In the genomic region with DNA sequence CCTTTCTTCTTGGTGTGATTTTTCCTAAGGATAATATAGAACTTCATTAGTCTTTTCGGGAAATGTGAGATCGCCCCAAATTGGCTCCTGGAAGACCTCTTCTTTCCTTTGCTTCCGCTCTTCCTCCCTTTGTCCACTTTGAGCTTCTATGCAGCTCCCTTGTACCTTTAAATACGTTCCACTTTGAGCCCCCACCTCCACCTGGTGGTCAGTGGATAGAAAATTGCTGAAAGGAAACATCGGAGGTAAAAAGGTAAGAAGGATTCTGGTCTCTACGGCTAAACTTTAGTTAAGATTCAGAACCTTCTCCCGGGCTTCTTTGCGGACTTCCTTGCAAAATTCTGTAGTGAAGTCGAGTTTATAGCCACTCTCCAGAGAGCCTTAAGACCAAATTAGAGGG, we compare ENCODE assay signal across 23 cellular contexts. TPM values are rescaled to one million over a fixed set of nuclear protein-coding genes. Genes with fewer than 3 reads are reported as not detected.
DNase-seq lines count a peak whose midpoint lies in the region; ATAC-seq and TF ChIP-seq lines count a peak whose summit lies in the region.
"Had no signal": no experiment of that assay in that cellular context is flagged by ENCODE, and none has a peak within 500 bp of the region (broad histone marks: within the 10 kb centered on the region; RNA-seq: fewer than 3 reads in every experiment).

No MANE protein-coding gene starts in this region.

- no peak for ATAC-seq in HG03342 (IDR thresholded peaks at IDR 0.05; ENCODE audit: unreplicated experiment)
- ATAC-seq: mucosa of descending colon, right cardiac atrium had no signal

- H3K27me3 Mint-ChIP-seq in neural progenitor cell (ENCODE audit: insufficient read depth, low read depth): peaks cover 4% of the 10 kb centered on the region
- H3K27me3 Mint-ChIP-seq: activated naive CD4-positive, alpha-beta T cell treated with anti-CD3 and anti-CD28 coated beads, Interleukin-2, amount 50 U/mL, for 24 hours had no signal

- no peaks in the 10 kb centered on the region for H4K20me1 ChIP-seq in neural progenitor cell (ENCODE audit: low read depth)

- H3K9me3 Mint-ChIP-seq in neural progenitor cell: peaks cover 7% of the 10 kb centered on the region
- H3K9me3 Mint-ChIP-seq: activated CD4-positive, alpha-beta memory T cell treated with anti-CD3 and anti-CD28 coated beads for 36 hours; activated naive CD4-positive, alpha-beta T cell treated with anti-CD3 and anti-CD28 coated beads, Interleukin-2, amount 50 U/mL, for 24 hours; CD4-positive, alpha-beta memory T cell had no signal

- H3K27ac Mint-ChIP-seq in neural progenitor cell: no peak overlapping the region
- H3K27ac Mint-ChIP-seq: activated CD4-positive, alpha-beta memory T cell treated with anti-CD3 and anti-CD28 coated beads for 36 hours; activated naive CD4-positive, alpha-beta T cell treated with anti-CD3 and anti-CD28 coated beads, Interleukin-2, amount 50 U/mL, for 24 hours; CD4-positive, alpha-beta memory T cell had no signal

- peaks cover 13% of the 10 kb centered on the region for H3F3A ChIP-seq in neural progenitor cell (ENCODE audit: low read depth)

- peaks cover 2% of the 10 kb centered on the region for H3K4me1 Mint-ChIP-seq in neural progenitor cell

- H3K79me2 ChIP-seq in neural progenitor cell (ENCODE audit: low read depth): no peaks in the 10 kb centered on the region

- in situ Hi-C loops in brain microvascular endothelial cell (cut with HindIII; ENCODE audit: low pct_ligation_motif_present, low sequenced_read_pairs): no loop called here

- no peaks in the 10 kb centered on the region for H3K4me1 ChIP-seq in neural progenitor cell
- H3K4me1 ChIP-seq: A549, colonic mucosa, tibial nerve had no signal

- H3K36me3 ChIP-seq in brain microvascular endothelial cell (replicated peaks) (no peaks in the 10 kb centered on the region), neural progenitor cell (no peaks in the 10 kb centered on the region)
- H3K36me3 ChIP-seq: colonic mucosa, neutrophil, tibial nerve had no signal

- DNase-seq in NCI-H526 (lab: John Stamatoyannopoulos, UW) (peak; percentile 31 to 35), NCI-H526 treated with DMSO at 0.1 percent for 48 hours (lab: John Stamatoyannopoulos, UW) (no peak), HT-29 (ENCODE audit: low spot score) (peak; percentile 40), brain microvascular endothelial cell (no peak), neural progenitor cell (ENCODE audit: low spot score) (no peak), retina (no peak)
- DNase-seq in stimulated activated CD4-positive, alpha-beta T cell treated with anti-CD3 and anti-CD28 coated beads, Interleukin-15, amount 100 ng/mL, for 24 hours: no peak
- DNase-seq: activated CD4-positive, alpha-beta memory T cell treated with anti-CD3 and anti-CD28 coated beads for 36 hours; activated T-cell treated with anti-CD3 and anti-CD28 coated beads, Interleukin-2, amount 50 U/mL, for 48 hours; CD4-positive, alpha-beta memory T cell; colonic mucosa; hypothalamus; mucosa of descending colon; NCI-H1092 treated with DMSO at 0.1 percent for 48 hours; right cardiac atrium; Right ventricle myocardium superior; stimulated activated naive CD4-positive, alpha-beta T cell treated with Interleukin-2 at 50 U/mL for 16 hours; T-helper 1 cell had no signal

- H3K27me3 ChIP-seq in brain microvascular endothelial cell (replicated peaks): no peaks in the 10 kb centered on the region
- H3K27me3 ChIP-seq in neural progenitor cell: no peaks in the 10 kb centered on the region
- H3K27me3 ChIP-seq: colonic mucosa had no signal

- H3K4me3 ChIP-seq in brain microvascular endothelial cell (ENCODE audit: low read depth, low read length) (no peak overlapping the region), neural progenitor cell (no peak overlapping the region)
- H3K4me3 ChIP-seq: A549, colonic mucosa, mucosa of descending colon, tibial nerve had no signal

- TF ChIP-seq CTCF in brain microvascular endothelial cell (IDR thresholded peaks at IDR 0.05; ENCODE audit: low read depth, low read length, missing control alignments): peak; percentile 34
- TF ChIP-seq CTCF in neural progenitor cell (IDR thresholded peaks at IDR 0.05): peak; percentile 40

- no peak overlapping the region for H3K4me2 ChIP-seq in neural progenitor cell
- H3K4me2 ChIP-seq: A549 had no signal

- no peaks in the 10 kb centered on the region for H3K36me3 Mint-ChIP-seq in neural progenitor cell
- H3K36me3 Mint-ChIP-seq: activated naive CD4-positive, alpha-beta T cell treated with anti-CD3 and anti-CD28 coated beads, Interleukin-2, amount 50 U/mL, for 24 hours; CD4-positive, alpha-beta memory T cell had no signal

- no peak overlapping the region for H3K4me3 Mint-ChIP-seq in neural progenitor cell
- H3K4me3 Mint-ChIP-seq: activated CD4-positive, alpha-beta memory T cell treated with anti-CD3 and anti-CD28 coated beads for 36 hours; activated naive CD4-positive, alpha-beta T cell treated with anti-CD3 and anti-CD28 coated beads, Interleukin-2, amount 50 U/mL, for 24 hours; CD4-positive, alpha-beta memory T cell had no signal

- H3K9me3 ChIP-seq in neural progenitor cell (ENCODE audit: low read depth): no peaks in the 10 kb centered on the region
- H3K9me3 ChIP-seq: A549, colonic mucosa, mucosa of descending colon, neutrophil, tibial nerve had no signal

- H3K27ac ChIP-seq in brain microvascular endothelial cell (no peak overlapping the region), neural progenitor cell (no peak overlapping the region)
- H3K27ac ChIP-seq: A549, colonic mucosa, neutrophil, tibial nerve had no signal

- no peak overlapping the region for H3K9ac ChIP-seq in neural progenitor cell

- no peak overlapping the region for H2AFZ ChIP-seq in neural progenitor cell (replicated peaks)

RNA-seq across cellular contexts. Expression of a gene that starts 55.0 kb away (rescaled TPM):
- total RNA-seq in HT-29 (2014; rRNA removed; shearing (Covaris generic)): 75.7 and 81.9 TPM in 2 replicates
- 90.9 and 128 TPM in 2 replicates for total RNA-seq in neural progenitor cell (ENCODE audit: low replicate concordance)

Comparison
In these comparisons a context has a peak if more than half of its experiments do, and no peak if none do; other contexts are left out.
1. DNase-seq: peak in NCI-H526 (2 of 2) and HT-29 (single experiment); none in NCI-H526 treated with DMSO at 0.1 percent for 48 hours (single experiment), brain microvascular endothelial cell (single experiment), neural progenitor cell (single experiment), stimulated activated CD4-positive, alpha-beta T cell treated with anti-CD3 and anti-CD28 coated beads, Interleukin-15, amount 100 ng/mL, for 24 hours (single experiment) and retina (single experiment).